12 cellular contexts compared by ENCODE assay signal in the genomic region with DNA sequence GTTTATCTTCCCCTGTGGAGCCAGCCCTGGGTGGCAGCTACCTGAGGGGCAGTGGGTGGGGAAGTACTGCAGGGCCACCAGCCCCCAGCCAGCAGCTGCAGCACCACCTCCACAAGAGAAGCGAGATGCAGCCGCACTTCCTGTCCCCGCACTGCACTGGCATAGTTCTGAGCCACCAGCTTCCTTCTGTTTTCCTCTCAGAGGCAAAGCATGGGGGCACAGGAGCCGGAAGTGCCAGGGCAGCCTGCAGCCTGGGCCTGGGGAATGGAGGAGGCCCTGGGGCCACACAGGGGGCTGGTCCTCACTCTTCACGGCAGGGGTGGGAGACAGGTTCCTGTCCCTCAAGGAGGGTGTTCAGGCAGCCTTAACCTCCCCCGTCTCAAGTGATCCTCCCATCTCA. TPM values are rescaled to one million over a fixed set of nuclear protein-coding genes. Genes with fewer than 3 reads are reported as not detected.
A peak's percentile ranks its signal among the peaks of the same experiment; 100 is the strongest.
DNase-seq lines count a peak whose midpoint lies in the region; ATAC-seq and TF ChIP-seq lines count a peak whose summit lies in the region.
"Had no signal": no experiment of that assay in that cellular context is flagged by ENCODE, and none has a peak within 500 bp of the region (broad histone marks: within the 10 kb centered on the region; RNA-seq: fewer than 3 reads in every experiment).

No MANE protein-coding gene starts in this region.

- in situ Hi-C loops in GM13977 (cut with MboI; ENCODE audit: low pct_unique_long_range_greater_than_20kb, low sequenced_read_pairs, unreplicated experiment): loop anchor here (10.0 kb wide), 1 partner anchor 47 kb away; a partner anchor contains a TSS

- H3K9ac ChIP-seq in duodenal mucosa (ENCODE audit: low read depth in 1 of 2, low read length in 2 of 2): peak overlapping the region; percentile 24 to 54

- H3K27ac ChIP-seq in duodenal mucosa (ENCODE audit: low read depth, low read length): no peak overlapping the region
- H3K27ac ChIP-seq in spleen: peak overlapping the region; percentile 73 to 96 (median 83)
- H3K27ac ChIP-seq: pancreas had no signal

- DNase-seq in spleen: peak; percentile 93
- DNase-seq in NCI-H510A (lab: John Stamatoyannopoulos, UW): no peak
- DNase-seq in GM13977 (ENCODE audit: low spot score): no peak
- DNase-seq: NCI-H1105 treated with DMSO at 0.1 percent for 48 hours, pancreas had no signal

- no peak for TF ChIP-seq CTCF in spleen (IDR thresholded peaks at IDR 0.05 in 8 of 11, conservative IDR thresholded peaks at IDR 0.05 in 3 of 11)
- no peak for TF ChIP-seq CTCF in GM13977 (IDR thresholded peaks at IDR 0.05; ENCODE audit: extremely low read depth, insufficient read depth, missing control alignments)

- ATAC-seq in HG02678 (IDR thresholded peaks at IDR 0.05; ENCODE audit: unreplicated experiment): peak; percentile 41
- peak; percentile 61 to 67 for ATAC-seq in activated CD4-positive, CD25-positive, alpha-beta regulatory T cell treated with anti-CD3 and anti-CD28 coated beads, Interleukin-2, amount 50 U/mL, for 24 hours
- ATAC-seq in HG03342 (IDR thresholded peaks at IDR 0.05; ENCODE audit: unreplicated experiment): no peak
- no peak for ATAC-seq in GM21717 (IDR thresholded peaks at IDR 0.05; ENCODE audit: unreplicated experiment)
- ATAC-seq: HCT116 had no signal

- WGBS in spleen, 5 donors: 8 to 24% (median 15%) methylated on average over 3 to 6 of the region's 6 CpGs

- TF ChIP-seq POLR2A in spleen (IDR thresholded peaks at IDR 0.05): no peak

- peaks cover 49 to 53% of the 10 kb centered on the region in 2 donors for H3K4me1 ChIP-seq in duodenal mucosa (ENCODE audit: control insufficient read depth in 1 of 2, insufficient read depth in 2 of 2, low read length in 2 of 2)
- H3K4me1 ChIP-seq in spleen: peaks cover 39 to 86% (median 70%) of the 10 kb centered on the region in 6 donors
- H3K4me1 ChIP-seq: pancreas had no signal

- H3K27me3 ChIP-seq in duodenal mucosa (ENCODE audit: control insufficient read depth in 1 of 2, insufficient read depth in 2 of 2, low read length in 2 of 2): no peaks in the 10 kb centered on the region
- H3K27me3 ChIP-seq in spleen (replicated peaks in 1 of 7): no peaks in the 10 kb centered on the region
- H3K27me3 ChIP-seq: pancreas had no signal

- H3K4me3 ChIP-seq in duodenal mucosa (ENCODE audit: low read depth in 1 of 2, low read length in 2 of 2) (no peak overlapping the region), spleen (peak overlapping the region in 1 of 8 donors; percentile 42)
- H3K4me3 ChIP-seq: pancreas had no signal

- H3K36me3 ChIP-seq in duodenal mucosa (ENCODE audit: control insufficient read depth in 1 of 2, insufficient read depth in 2 of 2, low read length in 2 of 2) (peaks cover 5 to 58% of the 10 kb centered on the region in 2 donors), spleen (peaks cover 0 to 87% (median 34%) of the 10 kb centered on the region in 6 donors)

- H3K9me3 ChIP-seq in duodenal mucosa (ENCODE audit: control insufficient read depth in 1 of 2, low read length in 2 of 2): no peaks in the 10 kb centered on the region
- H3K9me3 ChIP-seq in spleen: no peaks in the 10 kb centered on the region
- H3K9me3 ChIP-seq: pancreas had no signal

- intact Hi-C loops in spleen (cut with DNase I; ENCODE audit: low total_unique reads): no loop called here

RNA-seq across cellular contexts. Expression of a gene that starts 11.9 kb away (rescaled TPM):
- total RNA-seq in spleen: 10 to 100 TPM; 38.0 to 78.9 (median 61.2) TPM
- polyA plus RNA-seq in spleen: 10 to 100 TPM; 17.7 to 51.7 (median 35.2) TPM

RNA-seq across cellular contexts. Expression of a gene that starts 18.9 kb away (rescaled TPM):
- 100 to 1,000 TPM in 1 of 7 donors, 10 to 100 TPM in 6; 67.6 to 115 (median 82.6) TPM for total RNA-seq in spleen
- polyA plus RNA-seq in spleen: 100 to 1,000 TPM in 2 of 3 donors, 10 to 100 TPM in 1; 43.4 to 134 (median 121) TPM

RNA-seq across cellular contexts. Expression of a gene that starts 31.0 kb away (rescaled TPM):
- 10 to 100 TPM in 5 of 7 donors, 1 to 10 TPM in 2; 9.3 to 17.8 (median 11.2) TPM for total RNA-seq in spleen
- polyA plus RNA-seq in spleen: 10 to 100 TPM; 14.7 to 26.6 (median 15.4) TPM

RNA-seq across cellular contexts. Expression of a gene that starts 47.7 kb away (rescaled TPM):
- 10 to 100 TPM in 5 of 7 donors, 1 to 10 TPM in 1, not detected in 1; 3.9 to 22.8 (median 12.8) TPM for total RNA-seq in spleen
- polyA plus RNA-seq in spleen: 10 to 100 TPM; 21.1 to 41.8 (median 25.5) TPM
- total RNA-seq: ureter had no signal

RNA-seq across cellular contexts. Expression of a gene that starts 47.9 kb away (rescaled TPM):
- total RNA-seq in spleen: 100 to 1,000 TPM; 158 to 544 (median 389) TPM
- polyA plus RNA-seq in spleen: 100 to 1,000 TPM; 371 to 519 (median 445) TPM

Comparison
In these comparisons a context has a peak if more than half of its experiments do, and no peak if none do; other contexts are left out.
1. ATAC-seq: peak in HG02678 (single experiment) and activated CD4-positive, CD25-positive, alpha-beta regulatory T cell treated with anti-CD3 and anti-CD28 coated beads, Interleukin-2, amount 50 U/mL, for 24 hours (2 of 2); none in HG03342 (single experiment) and GM21717 (single experiment).